Comparison of ENCODE assay signal across 21 cellular contexts in genomic region chr4:15926486-15926885, GRCh38. TPM values are rescaled to one million over a fixed set of nuclear protein-coding genes. Genes with fewer than 3 reads are reported as not detected.
"Had no signal": no experiment of that assay in that cellular context is flagged by ENCODE, and none has a peak within 500 bp of the region (broad histone marks: within the 10 kb centered on the region; RNA-seq: fewer than 3 reads in every experiment).

No MANE protein-coding gene starts in this region.

- H3K4me2 ChIP-seq: hepatocyte had no signal

- H3K9me3 ChIP-seq: mucosa of descending colon, neutrophil, stomach had no signal

- ATAC-seq: mucosa of descending colon; naive thymus-derived CD8-positive, alpha-beta T cell had no signal

- H3K4me3 ChIP-seq: coronary artery, hepatocyte, mucosa of descending colon, stomach had no signal

- H3K9me3 Mint-ChIP-seq: endodermal cell; naive thymus-derived CD8-positive, alpha-beta T cell; type B pancreatic cell had no signal

- H3K27ac ChIP-seq: coronary artery, hepatocyte, neutrophil, stomach had no signal

- H3K4me3 Mint-ChIP-seq: endodermal cell; naive thymus-derived CD8-positive, alpha-beta T cell; type B pancreatic cell had no signal

- H3K36me3 ChIP-seq: neutrophil, stomach had no signal

- DNase-seq: effector CD4-positive, alpha-beta T cell; endodermal cell; foreskin fibroblast; mucosa of descending colon; naive thymus-derived CD8-positive, alpha-beta T cell; posterior cingulate gyrus; small intestine; stimulated activated CD4-positive, alpha-beta T cell treated with anti-CD3 and anti-CD28 coated beads, Interleukin-12 subunit alpha, Interleukin-12 subunit beta, amount 100 ng/mL, for 4 hours; stimulated activated naive CD4-positive, alpha-beta T cell; stomach had no signal

- H3K36me3 Mint-ChIP-seq: naive thymus-derived CD8-positive, alpha-beta T cell; type B pancreatic cell had no signal

- H2AFZ ChIP-seq: hepatocyte had no signal

- H3K27ac Mint-ChIP-seq: endodermal cell; naive thymus-derived CD8-positive, alpha-beta T cell; type B pancreatic cell had no signal

- H3K4me1 ChIP-seq: stomach had no signal

- H3K79me2 ChIP-seq: hepatocyte had no signal

RNA-seq across cellular contexts. Expression of gene FGFBP1, which starts 12.1 kb away (rescaled TPM):
- total RNA-seq: cerebellum; dermis microvascular lymphatic vessel endothelial cell; endodermal cell; endothelial cell of umbilical vein; naive thymus-derived CD8-positive, alpha-beta T cell; osteocyte; pulmonary artery endothelial cell had no signal
- polyA plus RNA-seq: endothelial cell of umbilical vein; naive thymus-derived CD8-positive, alpha-beta T cell; neural cell had no signal

RNA-seq across cellular contexts. Expression of gene FGFBP2, which starts 36.5 kb away (rescaled TPM):
- total RNA-seq: cerebellum, dermis microvascular lymphatic vessel endothelial cell, endodermal cell, endothelial cell of umbilical vein, kidney epithelial cell, osteocyte, pulmonary artery endothelial cell had no signal
- polyA plus RNA-seq: endothelial cell of umbilical vein, neural cell had no signal
